ENCODE assay signal across 12 cellular contexts in the genomic region with DNA sequence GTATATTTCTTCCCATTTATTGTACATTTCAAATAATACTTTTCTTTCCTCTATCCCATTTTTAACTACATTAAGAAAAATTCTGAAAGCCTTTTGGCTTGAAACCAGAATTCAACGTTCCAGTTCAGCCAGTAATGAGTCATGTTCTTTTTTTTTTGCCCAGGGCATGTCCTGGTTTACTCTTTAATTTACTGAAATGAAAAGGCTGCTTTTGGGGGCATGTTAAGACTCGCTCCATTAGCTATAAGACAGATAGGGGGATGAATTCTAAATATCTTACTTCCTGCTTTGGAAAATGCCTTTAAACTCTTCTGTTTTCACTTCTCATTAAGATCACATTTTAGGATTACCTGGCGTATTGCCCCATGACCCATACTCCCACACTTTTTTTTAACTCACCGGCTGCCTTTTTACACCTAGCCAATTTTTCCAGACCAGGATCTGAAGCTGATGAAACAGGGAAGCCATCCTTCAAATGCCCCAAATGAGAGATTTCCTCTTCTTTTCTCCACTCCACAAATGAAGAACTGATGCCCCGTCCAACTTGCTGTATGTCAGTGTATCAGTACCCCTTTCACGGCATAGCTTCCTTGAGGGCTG. TPM values are rescaled to one million over a fixed set of nuclear protein-coding genes. Genes with fewer than 3 reads are reported as not detected.
A peak's percentile ranks its signal among the peaks of the same experiment; 100 is the strongest.
DNase-seq lines count a peak whose midpoint lies in the region; ATAC-seq and TF ChIP-seq lines count a peak whose summit lies in the region.
"Had no signal": no experiment of that assay in that cellular context is flagged by ENCODE, and none has a peak within 500 bp of the region (broad histone marks: within the 10 kb centered on the region; RNA-seq: fewer than 3 reads in every experiment).

No MANE protein-coding gene starts in this region.

- peak overlapping the region; percentile 71 for H3K27ac ChIP-seq in smooth muscle cell (ENCODE audit: low read depth)
- H3K27ac ChIP-seq: cardiac muscle cell, thyroid gland had no signal

- 51% methylated on average over 6 of the region's 6 CpGs for WGBS in smooth muscle cell (ENCODE audit: low lambda C conversion rate)

- no peaks in the 10 kb centered on the region for H3F3A ChIP-seq in smooth muscle cell (ENCODE audit: low read depth)

- no peaks in the 10 kb centered on the region for H3K36me3 ChIP-seq in smooth muscle cell (ENCODE audit: low read depth)
- H3K36me3 ChIP-seq: cardiac muscle cell, thyroid gland had no signal

- H3K4me2 ChIP-seq in smooth muscle cell, result peak overlapping the region; percentile 44

- H3K4me3 ChIP-seq in epithelial cell of proximal tubule (ENCODE audit: low read depth, low read length), result peak overlapping the region; percentile 53
- H3K4me3 ChIP-seq in smooth muscle cell, result no peak overlapping the region
- H3K4me3 ChIP-seq: cardiac muscle cell, thyroid gland had no signal

- no peaks in the 10 kb centered on the region for H3K27me3 ChIP-seq in smooth muscle cell (ENCODE audit: low read depth)
- H3K27me3 ChIP-seq: cardiac muscle cell, thyroid gland had no signal

- H2AFZ ChIP-seq in smooth muscle cell (ENCODE audit: low read depth), result peak overlapping the region; percentile 19

- no peak for ATAC-seq in HG02678 (IDR thresholded peaks at IDR 0.05; ENCODE audit: unreplicated experiment)
- no peak for ATAC-seq in HG03457 (IDR thresholded peaks at IDR 0.05; ENCODE audit: unreplicated experiment)

- no peak for TF ChIP-seq CTCF in epithelial cell of proximal tubule (conservative IDR thresholded peaks at IDR 0.05; ENCODE audit: low read depth, low read length)
- no peak for TF ChIP-seq CTCF in smooth muscle cell (IDR thresholded peaks at IDR 0.05; ENCODE audit: borderline replicate concordance, insufficient read depth, poor library complexity, severe bottlenecking)

- H3K79me2 ChIP-seq in smooth muscle cell (ENCODE audit: low read depth), result no peaks in the 10 kb centered on the region

- peak overlapping the region; percentile 22 for H3K9ac ChIP-seq in smooth muscle cell (ENCODE audit: low read depth)

- DNase-seq in DMS53 (lab: John Stamatoyannopoulos, UW) (peak; percentile 29), DMS53 treated with DMSO at 0.1 percent for 48 hours (lab: John Stamatoyannopoulos, UW; ENCODE audit: unreplicated experiment) (no peak), NCI-H1048 (lab: John Stamatoyannopoulos, UW) (peak; percentile 47), epithelial cell of proximal tubule (ENCODE audit: low read depth) (peak; percentile 52), smooth muscle cell (lab: John Stamatoyannopoulos, UW; ENCODE audit: unreplicated experiment) (no peak), anterior cingulate cortex (lab: John Stamatoyannopoulos, UW) (no peak)
- DNase-seq: activated CD4-positive, CD25-positive, alpha-beta regulatory T cell; NCI-H748 treated with DMSO at 0.1 percent for 48 hours; thyroid gland had no signal

- no peaks in the 10 kb centered on the region for H3K9me3 ChIP-seq in smooth muscle cell (replicated peaks; ENCODE audit: low read depth)
- H3K9me3 ChIP-seq: thyroid gland had no signal

- no peaks in the 10 kb centered on the region for H4K20me1 ChIP-seq in smooth muscle cell (ENCODE audit: low read depth)

- H3K4me1 ChIP-seq in smooth muscle cell (ENCODE audit: low read depth), result peaks cover 3% of the 10 kb centered on the region
- H3K4me1 ChIP-seq: thyroid gland had no signal

RNA-seq across cellular contexts. Expression of a gene that starts 0.6 kb away (rescaled TPM):
- total RNA-seq in epithelial cell of proximal tubule, result 1.8 and 3.0 TPM in 2 replicates
- total RNA-seq in smooth muscle cell, result 3.9 and 5.7 TPM in 2 replicates
- polyA plus RNA-seq in smooth muscle cell, result 0.47 and 0.59 TPM in 2 replicates
- total RNA-seq: cardiac muscle cell, thyroid gland had no signal
- polyA plus RNA-seq: cardiac muscle cell had no signal

Comparison
In these comparisons a context has a peak if more than half of its experiments do, and no peak if none do; other contexts are left out.
1. DNase-seq: peak in DMS53 (single experiment), NCI-H1048 (single experiment) and epithelial cell of proximal tubule (single experiment); none in DMS53 treated with DMSO at 0.1 percent for 48 hours (single experiment), smooth muscle cell (single experiment) and anterior cingulate cortex (0 of 58).